In the genomic region with DNA sequence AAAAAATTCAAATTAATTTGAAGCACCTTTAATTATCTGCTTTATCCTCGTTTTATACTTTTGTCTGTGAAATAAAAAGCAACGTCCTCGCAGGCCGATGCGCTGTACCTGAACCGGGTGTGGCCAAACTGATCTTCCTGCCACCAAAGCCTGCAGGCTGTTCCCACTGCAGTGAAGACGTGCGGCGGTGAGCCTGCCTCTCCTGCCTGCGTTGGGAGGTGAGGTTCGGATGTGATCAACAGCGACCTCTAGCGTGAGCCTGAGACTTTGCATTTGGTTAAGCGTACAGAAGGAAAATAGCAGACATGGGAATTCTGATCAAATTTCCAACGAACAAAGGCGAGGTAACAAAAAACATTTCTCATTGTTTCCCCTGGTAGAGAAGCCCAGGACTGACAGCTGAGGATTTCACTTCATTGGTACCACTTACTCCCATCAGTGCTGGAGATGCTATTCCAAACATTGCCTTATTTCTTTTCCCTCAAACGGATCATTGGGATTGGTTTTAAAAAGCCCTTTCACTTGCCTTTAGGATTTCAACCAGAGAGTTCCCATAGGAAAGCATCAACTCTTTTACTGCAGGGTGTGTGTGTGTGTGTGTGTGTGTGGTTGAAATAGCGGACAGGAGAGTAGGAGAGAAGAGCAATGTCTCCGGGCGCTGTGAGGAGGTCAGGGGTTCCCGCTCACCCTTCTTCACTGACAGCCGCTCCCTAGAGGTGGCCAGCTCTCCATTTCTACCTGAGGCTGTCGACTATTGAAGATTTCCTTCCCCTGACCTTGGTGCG, we compare ENCODE assay signal across 8 cellular contexts. TPM values are rescaled to one million over a fixed set of nuclear protein-coding genes. Genes with fewer than 3 reads are reported as not detected.
DNase-seq lines count a peak whose midpoint lies in the region; ATAC-seq and TF ChIP-seq lines count a peak whose summit lies in the region.

No MANE protein-coding gene starts in this region.

- H3K9me3 Mint-ChIP-seq in chondrocyte (ENCODE audit: low read depth) = no peaks in the 10 kb centered on the region

- H3K4me3 Mint-ChIP-seq in chondrocyte (ENCODE audit: unreplicated experiment) = no peak overlapping the region

- ATAC-seq in HG03196 (IDR thresholded peaks at IDR 0.05; ENCODE audit: unreplicated experiment) (peak; percentile 51), left lobe of liver (peak; percentile 100)

- TF ChIP-seq CTCF in chondrocyte (IDR thresholded peaks at IDR 0.05) = peak; percentile 94

- no peak overlapping the region for H3K27ac Mint-ChIP-seq in chondrocyte (ENCODE audit: unreplicated experiment)

- H3K36me3 Mint-ChIP-seq in chondrocyte (ENCODE audit: low read depth) = no peaks in the 10 kb centered on the region

- H3K27me3 Mint-ChIP-seq in chondrocyte (ENCODE audit: low read depth) = no peaks in the 10 kb centered on the region

- DNase-seq in NCI-H510A treated with DMSO at 0.1 percent for 48 hours (lab: John Stamatoyannopoulos, UW) (peak; percentile 39), NCI-H510A (lab: John Stamatoyannopoulos, UW) (no peak), NCI-H524 treated with DMSO at 0.1 percent for 48 hours (lab: John Stamatoyannopoulos, UW) (peak; percentile 33), chondrocyte (ENCODE audit: low spot score) (peak; percentile 93), left lobe of liver (ENCODE audit: low spot score) (peak; percentile 77)
- DNase-seq in activated CD4-positive, alpha-beta T cell treated with anti-CD3 and anti-CD28 coated beads for 4 hours = peak; percentile 78 to 81
- DNase-seq in stimulated activated CD4-positive, alpha-beta T cell treated with anti-CD3 and anti-CD28 coated beads, TNF-alpha, amount 100 ng/mL, for 1 hour (ENCODE audit: low read depth in 3 of 3, low spot score in 1 of 3) = peak; percentile 54 to 69 (median 66)

- H3K4me1 Mint-ChIP-seq in chondrocyte (ENCODE audit: low read depth) = peaks cover 9% of the 10 kb centered on the region

RNA-seq across cellular contexts. Expression of a gene that starts 56.6 kb away (rescaled TPM):
- total RNA-seq in chondrocyte = not detected in 3 replicates
- not detected for total RNA-seq in left lobe of liver
